In the genomic region with DNA sequence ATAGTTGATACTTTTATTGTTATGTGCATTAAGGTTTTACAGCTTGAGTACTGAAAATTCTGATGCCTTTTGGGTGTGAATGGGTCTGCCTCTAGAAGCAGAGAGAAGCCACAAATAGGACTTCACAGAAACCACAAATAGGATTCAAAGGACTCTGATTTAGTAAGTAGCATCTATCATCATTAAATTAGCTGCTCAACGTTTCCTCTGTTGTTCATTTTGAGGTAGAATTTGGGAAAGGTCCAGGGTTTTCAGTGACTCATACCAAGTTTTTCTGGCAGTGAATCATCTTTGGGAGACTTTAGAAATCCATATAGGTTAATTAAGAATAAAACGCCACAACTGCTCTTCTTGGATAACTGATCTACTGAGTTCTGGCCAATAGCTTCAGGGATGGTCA, we compare ENCODE assay signal across 13 cellular contexts.
A peak's percentile ranks its signal among the peaks of the same experiment; 100 is the strongest.
DNase-seq lines count a peak whose midpoint lies in the region; ATAC-seq and TF ChIP-seq lines count a peak whose summit lies in the region.
"Had no signal": no experiment of that assay in that cellular context is flagged by ENCODE, and none has a peak within 500 bp of the region (broad histone marks: within the 10 kb centered on the region; RNA-seq: fewer than 3 reads in every experiment).

No MANE protein-coding gene starts in this region.

- H3K36me3 ChIP-seq in BJ (ENCODE audit: control insufficient read depth, insufficient read depth, low read length): no peaks in the 10 kb centered on the region

- CTCF ChIA-PET in BJ (lab: Yijun Ruan, JAX): interaction anchor here (0.8 kb wide), 1 partner anchor 142 kb away, joined by 3 read pairs; no protein-coding TSS in a partner anchor

- peak; percentile 28 for DNase-seq in BJ (ENCODE audit: low read depth)
- DNase-seq in M059J (ENCODE audit: low read depth): peak; percentile 95
- peak; percentile 80 to 85 for DNase-seq in cardiac fibroblast (ENCODE audit: low read depth in 2 of 2)
- DNase-seq in lung microvascular endothelial cell (ENCODE audit: low read depth in 2 of 2): peak; percentile 46 to 87
- no peak for DNase-seq in 8988T
- no peak for DNase-seq in NCI-H526 treated with DMSO at 0.1 percent for 48 hours (lab: John Stamatoyannopoulos, UW)
- DNase-seq in SIG-M5 treated with dmso at 0.1 percent for 504 hours (lab: John Stamatoyannopoulos, UW; ENCODE audit: unreplicated experiment): no peak
- DNase-seq: CD4-positive, alpha-beta T cell; NCI-H2171 treated with DMSO at 0.1 percent for 48 hours; posterior cingulate gyrus; stimulated activated CD4-positive, alpha-beta T cell treated with anti-CD3 and anti-CD28 coated beads, Interleukin-4, amount 100 ng/mL, for 1 hour; stimulated activated naive B cell treated with anti-CD40 and anti-IgM and Interleukin-4, amounts not matched to agents 10 μg/mL and 1 μg/mL and 100 μg/mL, for 72 hours had no signal

- no peak for TF ChIP-seq CTCF in BJ (IDR thresholded peaks at IDR 0.05; ENCODE audit: insufficient read depth, low read depth, low read length)
- TF ChIP-seq CTCF in cardiac fibroblast (IDR thresholded peaks at IDR 0.05; ENCODE audit: low read depth, low read length): no peak

- H3K4me3 ChIP-seq in BJ (ENCODE audit: low read depth, low read length) (no peak overlapping the region), cardiac fibroblast (replicated peaks in 1 of 2; ENCODE audit: low read depth in 2 of 2, low read length in 2 of 2) (no peak overlapping the region)

- POLR2A ChIA-PET in BJ (lab: Charles Lee): no interaction called here

- ATAC-seq in GM18868 (IDR thresholded peaks at IDR 0.05; ENCODE audit: unreplicated experiment): no peak
- ATAC-seq: stimulated activated naive B cell treated with anti-CD40 and anti-IgM and Interleukin-4, amounts not matched to agents 10 μg/mL and 1 μg/mL and 100 μg/mL, for 72 hours had no signal

- H3K27me3 ChIP-seq in BJ (ENCODE audit: control insufficient read depth, insufficient read depth, low read length): no peaks in the 10 kb centered on the region

Comparison
In these comparisons a context has a peak if more than half of its experiments do, and no peak if none do; other contexts are left out.
1. DNase-seq: peak in BJ (single experiment), M059J (single experiment), cardiac fibroblast (2 of 2) and lung microvascular endothelial cell (2 of 2); none in 8988T (single experiment), NCI-H526 treated with DMSO at 0.1 percent for 48 hours (single experiment) and SIG-M5 treated with dmso at 0.1 percent for 504 hours (single experiment).